In genomic region chr1:34590211-34590623, GRCh38 we compare ENCODE assay signal across 9 cellular contexts.
DNase-seq lines count a peak whose midpoint lies in the region; ATAC-seq and TF ChIP-seq lines count a peak whose summit lies in the region.
"Had no signal": no experiment of that assay in that cellular context is flagged by ENCODE, and none has a peak within 500 bp of the region (broad histone marks: within the 10 kb centered on the region; RNA-seq: fewer than 3 reads in every experiment).

No MANE protein-coding gene starts in this region.

- CTCF ChIA-PET in activated naive CD4-positive, alpha-beta T cell treated with anti-CD3 and anti-CD28 coated beads for 36 hours (lab: Charles Lee) = no interaction called here

- ATAC-seq in HG02623 (IDR thresholded peaks at IDR 0.05; ENCODE audit: unreplicated experiment) (no peak), GM19467 (IDR thresholded peaks at IDR 0.05; ENCODE audit: unreplicated experiment) (no peak)

- H3K27ac Mint-ChIP-seq in endothelial cell (ENCODE audit: unreplicated experiment) = no peak overlapping the region
- no peak overlapping the region for H3K27ac Mint-ChIP-seq in activated naive CD4-positive, alpha-beta T cell treated with anti-CD3 and anti-CD28 coated beads for 36 hours
- H3K27ac Mint-ChIP-seq: activated CD4-positive, alpha-beta T cell treated with anti-CD3 and anti-CD28 coated beads, Interleukin-2, amount 10 ng/mL, durations not matched to agents 7 days and 5 days had no signal

- no peak overlapping the region for H3K4me3 Mint-ChIP-seq in endothelial cell (ENCODE audit: unreplicated experiment)
- H3K4me3 Mint-ChIP-seq in activated naive CD4-positive, alpha-beta T cell treated with anti-CD3 and anti-CD28 coated beads for 36 hours = no peak overlapping the region
- H3K4me3 Mint-ChIP-seq: activated CD4-positive, alpha-beta T cell treated with anti-CD3 and anti-CD28 coated beads, Interleukin-2, amount 10 ng/mL, durations not matched to agents 7 days and 5 days had no signal

- no peaks in the 10 kb centered on the region for H3K9me3 Mint-ChIP-seq in endothelial cell (ENCODE audit: unreplicated experiment)
- no peaks in the 10 kb centered on the region for H3K9me3 Mint-ChIP-seq in activated naive CD4-positive, alpha-beta T cell treated with anti-CD3 and anti-CD28 coated beads for 36 hours
- H3K9me3 Mint-ChIP-seq: activated CD4-positive, alpha-beta T cell treated with anti-CD3 and anti-CD28 coated beads, Interleukin-2, amount 10 ng/mL, durations not matched to agents 7 days and 5 days had no signal

- peak; percentile 15 for DNase-seq in A172 (ENCODE audit: low spot score)
- DNase-seq in HT1080 (ENCODE audit: low read depth) = peak; percentile 50
- DNase-seq in NCI-H510A treated with DMSO at 0.1 percent for 48 hours (lab: John Stamatoyannopoulos, UW) = peak; percentile 100
- DNase-seq in endothelial cell (ENCODE audit: low spot score) = peak; percentile 12
- DNase-seq in coronary artery (ENCODE audit: low spot score) = no peak
- DNase-seq in activated naive CD4-positive, alpha-beta T cell treated with anti-CD3 and anti-CD28 coated beads for 36 hours = no peak
- DNase-seq: activated CD4-positive, alpha-beta T cell treated with anti-CD3 and anti-CD28 coated beads, Interleukin-2, amount 10 ng/mL, durations not matched to agents 7 days and 5 days had no signal

- intact Hi-C loops in activated naive CD4-positive, alpha-beta T cell treated with anti-CD3 and anti-CD28 coated beads for 36 hours (cut with micrococcal nuclease) = no loop called here

- H3K4me1 Mint-ChIP-seq in endothelial cell (ENCODE audit: unreplicated experiment) = no peaks in the 10 kb centered on the region
- no peaks in the 10 kb centered on the region for H3K4me1 Mint-ChIP-seq in activated naive CD4-positive, alpha-beta T cell treated with anti-CD3 and anti-CD28 coated beads for 36 hours (ENCODE audit: low read depth)
- H3K4me1 Mint-ChIP-seq: activated CD4-positive, alpha-beta T cell treated with anti-CD3 and anti-CD28 coated beads, Interleukin-2, amount 10 ng/mL, durations not matched to agents 7 days and 5 days had no signal

- no peak overlapping the region for H3K4me3 ChIP-seq in coronary artery

- no peaks in the 10 kb centered on the region for H3K36me3 Mint-ChIP-seq in endothelial cell (ENCODE audit: low read depth, unreplicated experiment)
- no peaks in the 10 kb centered on the region for H3K36me3 Mint-ChIP-seq in activated naive CD4-positive, alpha-beta T cell treated with anti-CD3 and anti-CD28 coated beads for 36 hours (ENCODE audit: low read depth)

- H3K27ac ChIP-seq in coronary artery = no peak overlapping the region

- no peak for TF ChIP-seq CTCF in endothelial cell (IDR thresholded peaks at IDR 0.05; ENCODE audit: unreplicated experiment)
- TF ChIP-seq CTCF in coronary artery (IDR thresholded peaks at IDR 0.05) = no peak

- peaks cover 1% of the 10 kb centered on the region for H3K27me3 Mint-ChIP-seq in endothelial cell (ENCODE audit: unreplicated experiment)
- no peaks in the 10 kb centered on the region for H3K27me3 Mint-ChIP-seq in activated naive CD4-positive, alpha-beta T cell treated with anti-CD3 and anti-CD28 coated beads for 36 hours (ENCODE audit: low read depth)
- H3K27me3 Mint-ChIP-seq: activated CD4-positive, alpha-beta T cell treated with anti-CD3 and anti-CD28 coated beads, Interleukin-2, amount 10 ng/mL, durations not matched to agents 7 days and 5 days had no signal

Comparison
In these comparisons a context has a peak if more than half of its experiments do, and no peak if none do; other contexts are left out.
1. DNase-seq: peak in A172 (single experiment), HT1080 (single experiment), NCI-H510A treated with DMSO at 0.1 percent for 48 hours (single experiment) and endothelial cell (single experiment); none in coronary artery (single experiment) and activated naive CD4-positive, alpha-beta T cell treated with anti-CD3 and anti-CD28 coated beads for 36 hours (single experiment).